Comparison of ENCODE assay signal across 18 cellular contexts in the genomic region with DNA sequence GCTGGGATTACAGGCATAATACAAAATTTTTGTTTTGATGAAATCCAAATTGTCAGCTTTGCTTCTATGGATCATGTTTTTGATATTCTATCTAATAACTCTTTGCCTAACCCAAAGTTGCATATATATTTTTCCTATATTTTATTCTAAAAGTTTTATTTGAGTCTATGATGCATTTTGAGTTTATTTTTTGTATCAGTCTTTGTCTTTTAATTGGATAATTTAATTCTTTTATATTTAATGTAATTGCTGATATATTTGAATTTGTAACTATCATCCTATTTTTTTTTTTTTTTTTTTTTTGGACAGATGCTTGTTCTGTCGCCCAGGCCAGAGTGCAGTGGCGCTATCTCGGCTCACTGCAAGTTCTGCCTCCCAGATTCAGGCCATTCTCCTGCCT. TPM values are rescaled to one million over a fixed set of nuclear protein-coding genes. Genes with fewer than 3 reads are reported as not detected.
DNase-seq lines count a peak whose midpoint lies in the region; ATAC-seq and TF ChIP-seq lines count a peak whose summit lies in the region.
"Had no signal": no experiment of that assay in that cellular context is flagged by ENCODE, and none has a peak within 500 bp of the region (broad histone marks: within the 10 kb centered on the region; RNA-seq: fewer than 3 reads in every experiment).

No MANE protein-coding gene starts in this region.

- peaks cover 6% of the 10 kb centered on the region for H3K9me3 Mint-ChIP-seq in central memory CD8-positive, alpha-beta T cell
- peaks cover 4% of the 10 kb centered on the region for H3K9me3 Mint-ChIP-seq in natural killer cell treated with Interleukin-12 subunit alpha and Interleukin-12 subunit beta and Interleukin-15 and Interleukin-18, amount 100 ng/mL, for 72 hours

- H2AFZ ChIP-seq in SU-DHL-6 (ENCODE audit: low read depth, low read length, severe bottlenecking) = no peak overlapping the region
- H2AFZ ChIP-seq: GM23248 had no signal

- H4K20me1 ChIP-seq in DOHH2 (ENCODE audit: control insufficient read depth, insufficient read depth, low read depth, low read length) = no peaks in the 10 kb centered on the region
- no peaks in the 10 kb centered on the region for H4K20me1 ChIP-seq in SU-DHL-6 (ENCODE audit: low read depth, low read length)
- H4K20me1 ChIP-seq: BLaER1 had no signal

- peak overlapping the region; percentile 44 for H3K4me3 Mint-ChIP-seq in central memory CD8-positive, alpha-beta T cell
- H3K4me3 Mint-ChIP-seq in natural killer cell treated with Interleukin-12 subunit alpha and Interleukin-12 subunit beta and Interleukin-15 and Interleukin-18, amount 100 ng/mL, for 72 hours = no peak overlapping the region
- H3K4me3 Mint-ChIP-seq: B cell; CD4-positive, CD25-positive, alpha-beta regulatory T cell; CD8-positive, alpha-beta T cell had no signal

- TF ChIP-seq CTCF in DOHH2 (IDR thresholded peaks at IDR 0.05; ENCODE audit: low read depth, low read length, poor library complexity, severe bottlenecking) (no peak), SU-DHL-6 (IDR thresholded peaks at IDR 0.05; ENCODE audit: insufficient read depth, low read length, poor library complexity, severe bottlenecking) (no peak)

- ATAC-seq in central memory CD8-positive, alpha-beta T cell (replicated peaks; ENCODE audit: extremely low read depth, poor library complexity, severe bottlenecking) = no peak
- no peak for ATAC-seq in natural killer cell treated with Interleukin-12 subunit alpha and Interleukin-12 subunit beta and Interleukin-15 and Interleukin-18, amount 100 ng/mL, for 72 hours
- no peak for ATAC-seq in HG02759 (IDR thresholded peaks at IDR 0.05; ENCODE audit: unreplicated experiment)
- ATAC-seq in HG02852 (IDR thresholded peaks at IDR 0.05; ENCODE audit: unreplicated experiment) = no peak
- ATAC-seq: CD8-positive, alpha-beta T cell had no signal

- peaks cover 19% of the 10 kb centered on the region for H3K4me1 Mint-ChIP-seq in central memory CD8-positive, alpha-beta T cell
- H3K4me1 Mint-ChIP-seq in natural killer cell treated with Interleukin-12 subunit alpha and Interleukin-12 subunit beta and Interleukin-15 and Interleukin-18, amount 100 ng/mL, for 72 hours (ENCODE audit: low read depth in 2 of 2) = peaks cover 26 to 38% of the 10 kb centered on the region in 2 donors

- H3K27me3 Mint-ChIP-seq in central memory CD8-positive, alpha-beta T cell = no peaks in the 10 kb centered on the region
- H3K27me3 Mint-ChIP-seq in natural killer cell treated with Interleukin-12 subunit alpha and Interleukin-12 subunit beta and Interleukin-15 and Interleukin-18, amount 100 ng/mL, for 72 hours = no peaks in the 10 kb centered on the region
- H3K27me3 Mint-ChIP-seq: B cell; CD4-positive, CD25-positive, alpha-beta regulatory T cell had no signal

- H3K4me3 ChIP-seq in DOHH2 (ENCODE audit: low read length) (no peak overlapping the region), SU-DHL-6 (ENCODE audit: insufficient read depth, low read length, poor library complexity, severe bottlenecking) (no peak overlapping the region)
- H3K4me3 ChIP-seq: BLaER1, GM23248 had no signal

- H3K4me2 ChIP-seq in DOHH2 (ENCODE audit: low read length) (no peak overlapping the region), SU-DHL-6 (ENCODE audit: low read depth, low read length, poor library complexity, severe bottlenecking) (peak overlapping the region; percentile 24)
- H3K4me2 ChIP-seq: BLaER1 had no signal

- no peaks in the 10 kb centered on the region for H3K79me2 ChIP-seq in DOHH2 (ENCODE audit: control insufficient read depth, low read length)
- no peaks in the 10 kb centered on the region for H3K79me2 ChIP-seq in SU-DHL-6 (ENCODE audit: insufficient read depth, low read length)

- H3K27me3 ChIP-seq in DOHH2 (ENCODE audit: control insufficient read depth, low read length) (no peaks in the 10 kb centered on the region), SU-DHL-6 (ENCODE audit: low read length) (no peaks in the 10 kb centered on the region)
- H3K27me3 ChIP-seq: BLaER1 had no signal

- peaks cover 74% of the 10 kb centered on the region for H3K4me1 ChIP-seq in DOHH2 (ENCODE audit: control insufficient read depth, low read length)

- peak overlapping the region; percentile 86 for H3K27ac Mint-ChIP-seq in central memory CD8-positive, alpha-beta T cell (ENCODE audit: low read depth)
- H3K27ac Mint-ChIP-seq in natural killer cell treated with Interleukin-12 subunit alpha and Interleukin-12 subunit beta and Interleukin-15 and Interleukin-18, amount 100 ng/mL, for 72 hours = peak overlapping the region; percentile 68 to 82

- H3K9me3 ChIP-seq in DOHH2 (ENCODE audit: control insufficient read depth, insufficient read depth, low read length) = peaks cover 13% of the 10 kb centered on the region
- H3K9me3 ChIP-seq in SU-DHL-6 (ENCODE audit: insufficient read depth, low read length) = no peaks in the 10 kb centered on the region

- no peaks in the 10 kb centered on the region for H3K9me2 ChIP-seq in DOHH2 (replicated peaks; ENCODE audit: control insufficient read depth, low read length)
- H3K9me2 ChIP-seq in SU-DHL-6 (replicated peaks; ENCODE audit: insufficient read depth, low read length) = no peaks in the 10 kb centered on the region

- no peak for DNase-seq in central memory CD8-positive, alpha-beta T cell (ENCODE audit: low spot score in 2 of 2)
- no peak for DNase-seq in natural killer cell treated with Interleukin-12 subunit alpha and Interleukin-12 subunit beta and Interleukin-15 and Interleukin-18, amount 100 ng/mL, for 72 hours (ENCODE audit: low spot score)
- DNase-seq in nucleus accumbens (lab: John Stamatoyannopoulos, UW) = no peak
- DNase-seq: CD4-positive, CD25-positive, alpha-beta regulatory T cell; CD8-positive, alpha-beta T cell; DMS53; DMS79 treated with DMSO at 0.1 percent for 48 hours; GM23248; H7; HCEC 1CT had no signal

- no peak overlapping the region for H3K9ac ChIP-seq in SU-DHL-6 (ENCODE audit: low read length)
- H3K9ac ChIP-seq: BLaER1, GM23248 had no signal

- H3K36me3 ChIP-seq in DOHH2 (ENCODE audit: control insufficient read depth, low read length) (no peaks in the 10 kb centered on the region; the same call in 1 of the 2 replicates), SU-DHL-6 (ENCODE audit: low read length) (no peaks in the 10 kb centered on the region)
- H3K36me3 ChIP-seq: BLaER1 had no signal

- peaks cover 13% of the 10 kb centered on the region for H3F3A ChIP-seq in DOHH2 (ENCODE audit: control insufficient read depth, insufficient read depth)
- peaks cover 66% of the 10 kb centered on the region for H3F3A ChIP-seq in SU-DHL-6 (ENCODE audit: insufficient read depth)

- H3K36me3 Mint-ChIP-seq in central memory CD8-positive, alpha-beta T cell (ENCODE audit: insufficient read depth) = peaks cover 6% of the 10 kb centered on the region
- peaks cover 12% of the 10 kb centered on the region for H3K36me3 Mint-ChIP-seq in natural killer cell treated with Interleukin-12 subunit alpha and Interleukin-12 subunit beta and Interleukin-15 and Interleukin-18, amount 100 ng/mL, for 72 hours

- H3K27ac ChIP-seq in DOHH2 (ENCODE audit: low read depth, low read length) (0 out of 2 replicates have a peak overlapping the region, but pooled peaks have one; percentile 49), SU-DHL-6 (ENCODE audit: low read depth, low read length) (peak overlapping the region; percentile 94)
- H3K27ac ChIP-seq: 22Rv1, BLaER1, C4-2B, GM23248 had no signal

RNA-seq across cellular contexts. Expression of gene DENND4A, which starts 19.7 kb away (rescaled TPM):
- 100 to 1,000 TPM; 114 to 121 TPM for total RNA-seq in natural killer cell treated with Interleukin-12 subunit alpha and Interleukin-12 subunit beta and Interleukin-15 and Interleukin-18, amount 100 ng/mL, for 72 hours

RNA-seq across cellular contexts. Expression of gene RAB11A, which starts 57.5 kb away (rescaled TPM):
- 100 to 1,000 TPM; 101 to 164 TPM for total RNA-seq in natural killer cell treated with Interleukin-12 subunit alpha and Interleukin-12 subunit beta and Interleukin-15 and Interleukin-18, amount 100 ng/mL, for 72 hours
